9 cellular contexts compared by ENCODE assay signal in the genomic region with DNA sequence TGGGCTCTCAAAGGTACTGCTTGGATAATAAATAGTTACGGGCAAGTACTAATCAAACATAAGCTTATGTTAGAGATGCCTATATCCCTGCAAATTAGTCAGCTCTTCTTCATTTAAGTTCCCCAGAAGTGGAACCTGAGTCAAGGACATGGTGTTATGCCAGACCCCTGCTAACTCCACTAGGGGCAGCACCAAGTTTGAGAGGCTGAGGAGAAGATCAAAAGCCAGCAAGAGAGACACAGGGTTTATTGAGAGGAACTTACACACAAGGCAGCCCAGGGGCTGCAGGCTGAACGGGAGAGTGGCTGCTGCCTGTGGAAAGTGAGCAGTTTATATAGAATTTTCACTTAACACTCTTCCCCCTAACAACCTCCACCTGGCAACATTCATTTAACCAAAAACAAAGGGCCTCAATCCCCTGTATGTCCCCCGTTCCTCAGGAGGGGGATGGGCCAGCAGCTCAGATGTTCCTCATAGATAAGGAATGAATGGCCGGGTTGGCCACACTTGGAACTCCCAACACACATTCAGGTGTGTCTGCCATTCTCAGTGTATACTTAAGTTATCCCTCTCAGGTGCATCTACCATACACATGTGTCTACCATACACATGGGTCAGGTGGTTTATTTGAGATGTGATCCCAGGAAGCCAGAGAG.
DNase-seq lines count a peak whose midpoint lies in the region; ATAC-seq and TF ChIP-seq lines count a peak whose summit lies in the region.
"Had no signal": no experiment of that assay in that cellular context is flagged by ENCODE, and none has a peak within 500 bp of the region (broad histone marks: within the 10 kb centered on the region; RNA-seq: fewer than 3 reads in every experiment).

No MANE protein-coding gene starts in this region.

- H3K27me3 Mint-ChIP-seq in neural progenitor cell (ENCODE audit: insufficient read depth, low read depth) = no peaks in the 10 kb centered on the region
- H3K27me3 Mint-ChIP-seq in T-helper 2 cell treated with Interferon-gamma antibody and Interleukin-4, amounts not matched to agents 5 μg/mL and 100 μg/mL, for 36 hours (ENCODE audit: low read depth) = no peaks in the 10 kb centered on the region

- no peaks in the 10 kb centered on the region for H3K9me3 ChIP-seq in neural progenitor cell (ENCODE audit: low read depth)

- H3K4me1 ChIP-seq in neural progenitor cell = no peaks in the 10 kb centered on the region

- no peak overlapping the region for H2AFZ ChIP-seq in neural progenitor cell (replicated peaks)

- H3F3A ChIP-seq in neural progenitor cell (ENCODE audit: low read depth) = no peaks in the 10 kb centered on the region

- no peaks in the 10 kb centered on the region for H3K27me3 ChIP-seq in neural progenitor cell

- no peak overlapping the region for H3K4me2 ChIP-seq in neural progenitor cell
- H3K4me2 ChIP-seq: KMS-11 had no signal

- H3K9me3 Mint-ChIP-seq in neural progenitor cell = no peaks in the 10 kb centered on the region
- no peaks in the 10 kb centered on the region for H3K9me3 Mint-ChIP-seq in T-helper 2 cell treated with Interferon-gamma antibody and Interleukin-4, amounts not matched to agents 5 μg/mL and 100 μg/mL, for 36 hours

- H3K4me3 ChIP-seq in GM12865 (ENCODE audit: low read depth, low read length) = no peak overlapping the region
- H3K4me3 ChIP-seq in astrocyte of the spinal cord (ENCODE audit: low read depth, low read length) = no peak overlapping the region
- no peak overlapping the region for H3K4me3 ChIP-seq in neural progenitor cell

- no peaks in the 10 kb centered on the region for H4K20me1 ChIP-seq in neural progenitor cell (ENCODE audit: low read depth)

- ATAC-seq in HG02981 (IDR thresholded peaks at IDR 0.05; ENCODE audit: unreplicated experiment) = peak; percentile 81
- no peak for ATAC-seq in HG02852 (IDR thresholded peaks at IDR 0.05; ENCODE audit: unreplicated experiment)
- ATAC-seq in HG03097 (IDR thresholded peaks at IDR 0.05; ENCODE audit: low FRiP score, unreplicated experiment) = no peak

- no peak overlapping the region for H3K4me3 Mint-ChIP-seq in neural progenitor cell
- H3K4me3 Mint-ChIP-seq in T-helper 2 cell treated with Interferon-gamma antibody and Interleukin-4, amounts not matched to agents 5 μg/mL and 100 μg/mL, for 36 hours = no peak overlapping the region

- peak; percentile 33 for DNase-seq in GM12865 (ENCODE audit: low read depth)
- DNase-seq in astrocyte of the spinal cord (ENCODE audit: low read depth, low spot score) = peak; percentile 12
- peak; percentile 11 for DNase-seq in neural progenitor cell (ENCODE audit: low spot score)
- no peak for DNase-seq in activated T-cell treated with anti-CD3 and anti-CD28 coated beads, Interleukin-2, amount 50 U/mL, for 1 hour
- DNase-seq in T-helper 2 cell treated with Interferon-gamma antibody and Interleukin-4, amounts not matched to agents 5 μg/mL and 100 μg/mL, for 36 hours (ENCODE audit: low spot score) = no peak

- no peaks in the 10 kb centered on the region for H3K4me1 Mint-ChIP-seq in neural progenitor cell
- no peaks in the 10 kb centered on the region for H3K4me1 Mint-ChIP-seq in T-helper 2 cell treated with Interferon-gamma antibody and Interleukin-4, amounts not matched to agents 5 μg/mL and 100 μg/mL, for 36 hours (ENCODE audit: low read depth)

- no peak overlapping the region for H3K9ac ChIP-seq in neural progenitor cell
- H3K9ac ChIP-seq: KMS-11 had no signal

- H3K27ac Mint-ChIP-seq in neural progenitor cell = no peak overlapping the region
- H3K27ac Mint-ChIP-seq in T-helper 2 cell treated with Interferon-gamma antibody and Interleukin-4, amounts not matched to agents 5 μg/mL and 100 μg/mL, for 36 hours = no peak overlapping the region

- H3K36me3 Mint-ChIP-seq in neural progenitor cell = no peaks in the 10 kb centered on the region
- no peaks in the 10 kb centered on the region for H3K36me3 Mint-ChIP-seq in T-helper 2 cell treated with Interferon-gamma antibody and Interleukin-4, amounts not matched to agents 5 μg/mL and 100 μg/mL, for 36 hours (ENCODE audit: low read depth)

- in situ Hi-C loops in astrocyte of the spinal cord (cut with HindIII; ENCODE audit: low sequenced_read_pairs) = no loop called here

- no peaks in the 10 kb centered on the region for H3K79me2 ChIP-seq in neural progenitor cell (ENCODE audit: low read depth)

- no peaks in the 10 kb centered on the region for H3K36me3 ChIP-seq in neural progenitor cell

- no peak overlapping the region for H3K27ac ChIP-seq in neural progenitor cell
- H3K27ac ChIP-seq: KMS-11 had no signal

- TF ChIP-seq CTCF in GM12865 (IDR thresholded peaks at IDR 0.05; ENCODE audit: insufficient read depth, low read depth, low read length, missing control alignments) (peak; percentile 35), astrocyte of the spinal cord (IDR thresholded peaks at IDR 0.05; ENCODE audit: low read depth, low read length) (peak; percentile 33), neural progenitor cell (IDR thresholded peaks at IDR 0.05) (peak; percentile 50)

Comparison
In these comparisons a context has a peak if more than half of its experiments do, and no peak if none do; other contexts are left out.
1. DNase-seq: peak in GM12865 (single experiment), astrocyte of the spinal cord (single experiment) and neural progenitor cell (single experiment); none in activated T-cell treated with anti-CD3 and anti-CD28 coated beads, Interleukin-2, amount 50 U/mL, for 1 hour (single experiment) and T-helper 2 cell treated with Interferon-gamma antibody and Interleukin-4, amounts not matched to agents 5 μg/mL and 100 μg/mL, for 36 hours (single experiment).
2. Peak in every context shown above with its lines, with median percentiles within 50 percentile points of each other: CTCF ChIP-seq.